ENCODE assay signal across 15 cellular contexts in genomic region chr15:101047301-101047781, GRCh38.
DNase-seq lines count a peak whose midpoint lies in the region; ATAC-seq and TF ChIP-seq lines count a peak whose summit lies in the region.
"Had no signal": no experiment of that assay in that cellular context is flagged by ENCODE, and none has a peak within 500 bp of the region (broad histone marks: within the 10 kb centered on the region; RNA-seq: fewer than 3 reads in every experiment).

No MANE protein-coding gene starts in this region.

- H4K20me1 ChIP-seq in GM23338 (replicated peaks; ENCODE audit: insufficient read depth) (no peaks in the 10 kb centered on the region), mammary epithelial cell (ENCODE audit: insufficient read depth, low read length) (no peaks in the 10 kb centered on the region)

- no peak overlapping the region for H3K9ac ChIP-seq in mammary epithelial cell (ENCODE audit: insufficient read depth, low read length)

- H3F3A ChIP-seq in GM23338 (replicated peaks; ENCODE audit: low read depth) = no peaks in the 10 kb centered on the region

- H3K4me3 ChIP-seq in GM23338 (no peak overlapping the region), iPS-18c (ENCODE audit: insufficient read depth, low read depth, low read length) (peak overlapping the region; percentile 31), ovary (no peak overlapping the region), prostate gland (no peak overlapping the region), mammary epithelial cell (replicated peaks in 1 of 3; ENCODE audit: insufficient read depth in 1 of 3, low read depth in 2 of 3, low read length in 3 of 3) (no peak overlapping the region)
- H3K4me3 ChIP-seq: psoas muscle had no signal

- POLR2A ChIA-PET in WTC11 (lab: Charles Lee) = no interaction called here

- dilution Hi-C loops in mammary epithelial cell (cut with HindIII; ENCODE audit: low sequenced_read_pairs) = no loop called here

- DNase-seq in GM23338 (ENCODE audit: low spot score) = peak; percentile 55
- DNase-seq in WTC11 (ENCODE audit: low spot score) = no peak
- DNase-seq in ovary = peak; percentile 9 to 57 (median 29)
- DNase-seq in germinal center (ENCODE audit: low spot score) = no peak
- DNase-seq in prostate gland (ENCODE audit: low spot score) = no peak
- no peak for DNase-seq in mammary epithelial cell
- DNase-seq in activated T-helper 1 cell treated with anti-CD3 and anti-CD28 coated beads, Interleukin-12 subunit alpha, Interleukin-12 subunit beta, Interleukin-2, Interleukin-4 antibody, amounts not matched to agents 30 ng/mL and 10 ng/mL and 1 ng/mL, durations not matched to agents 14 hours and 24 hours and 36 hours (ENCODE audit: low spot score) = no peak
- DNase-seq: activated CD4-positive, alpha-beta T cell treated with anti-CD3 and anti-CD28 coated beads, Interleukin-2, amount 50 U/mL, for 1 hour; DMS79 treated with DMSO at 0.1 percent for 48 hours; KG1; mesendoderm; NCI-H146; NCI-H524; psoas muscle had no signal

- peak overlapping the region; percentile 19; the same call in 1 of the 2 replicates for H3K27ac Mint-ChIP-seq in GM23338
- H3K27ac Mint-ChIP-seq in WTC11 = no peak overlapping the region
- no peak overlapping the region for H3K27ac Mint-ChIP-seq in activated T-helper 1 cell treated with anti-CD3 and anti-CD28 coated beads, Interleukin-12 subunit alpha, Interleukin-12 subunit beta, Interleukin-2, Interleukin-4 antibody, amounts not matched to agents 30 ng/mL and 10 ng/mL and 1 ng/mL, durations not matched to agents 14 hours and 24 hours and 36 hours

- H3K4me1 Mint-ChIP-seq in GM23338 (peaks cover 36% of the 10 kb centered on the region), WTC11 (peaks cover 49% of the 10 kb centered on the region)
- H3K4me1 Mint-ChIP-seq in activated T-helper 1 cell treated with anti-CD3 and anti-CD28 coated beads, Interleukin-12 subunit alpha, Interleukin-12 subunit beta, Interleukin-2, Interleukin-4 antibody, amounts not matched to agents 30 ng/mL and 10 ng/mL and 1 ng/mL, durations not matched to agents 14 hours and 24 hours and 36 hours (ENCODE audit: low read depth) = no peaks in the 10 kb centered on the region

- H3K4me1 ChIP-seq in GM23338 (ENCODE audit: insufficient read depth) (peaks cover 18% of the 10 kb centered on the region), ovary (ENCODE audit: insufficient read depth) (peaks cover 23% of the 10 kb centered on the region), prostate gland (replicated peaks) (no peaks in the 10 kb centered on the region), mammary epithelial cell (ENCODE audit: insufficient read depth, low read length) (no peaks in the 10 kb centered on the region)
- H3K4me1 ChIP-seq: psoas muscle had no signal

- H3K4me3 Mint-ChIP-seq in GM23338 (peak overlapping the region; percentile 50), WTC11 (peak overlapping the region; percentile 44)
- no peak overlapping the region for H3K4me3 Mint-ChIP-seq in activated T-helper 1 cell treated with anti-CD3 and anti-CD28 coated beads, Interleukin-12 subunit alpha, Interleukin-12 subunit beta, Interleukin-2, Interleukin-4 antibody, amounts not matched to agents 30 ng/mL and 10 ng/mL and 1 ng/mL, durations not matched to agents 14 hours and 24 hours and 36 hours

- H3K27ac ChIP-seq in GM23338 (ENCODE audit: low read depth) (no peak overlapping the region), ovary (no peak overlapping the region), prostate gland (no peak overlapping the region), mammary epithelial cell (ENCODE audit: insufficient read depth, low read depth, low read length) (no peak overlapping the region)
- H3K27ac ChIP-seq: psoas muscle had no signal

- H2AFZ ChIP-seq in GM23338 (no peak overlapping the region), mammary epithelial cell (ENCODE audit: low read depth, low read length) (no peak overlapping the region)

- in situ Hi-C loops in mammary epithelial cell (cut with MboI; ENCODE audit: low sequenced_read_pairs in 2 of 2) = no loop called here

- no peaks in the 10 kb centered on the region for H3K9me2 ChIP-seq in GM23338 (ENCODE audit: insufficient read depth)

- TF ChIP-seq CTCF in GM23338 (conservative IDR thresholded peaks at IDR 0.05; ENCODE audit: low read depth in 2 of 2) = no peak
- TF ChIP-seq CTCF in WTC11 (IDR thresholded peaks at IDR 0.05) = no peak
- TF ChIP-seq CTCF in ovary (IDR thresholded peaks at IDR 0.05) = no peak
- TF ChIP-seq CTCF in prostate gland (IDR thresholded peaks at IDR 0.05) = no peak
- TF ChIP-seq CTCF in mammary epithelial cell (conservative IDR thresholded peaks at IDR 0.05 in 1 of 2, IDR thresholded peaks at IDR 0.05 in 1 of 2; ENCODE audit: extremely low read depth in 1 of 2, insufficient read depth in 1 of 2, low read depth in 1 of 2, low read length in 2 of 2) = no peak

- H3K27me3 Mint-ChIP-seq in GM23338 (ENCODE audit: insufficient read depth, low read depth, poor library complexity) = peaks cover 28% of the 10 kb centered on the region
- H3K27me3 Mint-ChIP-seq in WTC11 (ENCODE audit: low read depth) = peaks cover 22% of the 10 kb centered on the region
- peaks cover 1% of the 10 kb centered on the region for H3K27me3 Mint-ChIP-seq in activated T-helper 1 cell treated with anti-CD3 and anti-CD28 coated beads, Interleukin-12 subunit alpha, Interleukin-12 subunit beta, Interleukin-2, Interleukin-4 antibody, amounts not matched to agents 30 ng/mL and 10 ng/mL and 1 ng/mL, durations not matched to agents 14 hours and 24 hours and 36 hours (ENCODE audit: insufficient read depth)

- H3K4me2 ChIP-seq in GM23338 = peak overlapping the region; percentile 8; the same call in 1 of the 2 replicates
- H3K4me2 ChIP-seq in mammary epithelial cell (ENCODE audit: insufficient read depth, low read depth, low read length) = no peak overlapping the region

- CTCF ChIA-PET in WTC11 (lab: Charles Lee) (interaction anchor here (0.8 to 2.3 kb wide), 7 partner anchors 13 to 211 kb away, joined by 3 to 12 read pairs (median 5); no protein-coding TSS in a partner anchor), mammary epithelial cell (lab: Charles Lee; ENCODE audit: low non-redundant PET) (no interaction called here)

- H3K9me3 ChIP-seq in iPS-18c (ENCODE audit: control insufficient read depth, insufficient read depth, low read length) (no peaks in the 10 kb centered on the region), ovary (no peaks in the 10 kb centered on the region), prostate gland (no peaks in the 10 kb centered on the region), mammary epithelial cell (replicated peaks; ENCODE audit: insufficient read depth, low read length) (no peaks in the 10 kb centered on the region)
- H3K9me3 ChIP-seq: psoas muscle had no signal

- WGBS in ovary, 3 donors = 68 to 82% (median 78%) methylated on average over 22 of the region's 22 CpGs
- 81% methylated on average over 22 of the region's 22 CpGs for WGBS in prostate gland
- WGBS in mammary epithelial cell (ENCODE audit: low coverage, missing lambda C conversion rate) = 91% methylated on average over 22 of the region's 22 CpGs

- intact Hi-C loops in ovary (cut with DNase I) (no loop called here), prostate gland (cut with DNase I) (no loop called here), mammary epithelial cell (cut with micrococcal nuclease) (no loop called here)
- intact Hi-C loops in activated T-helper 1 cell treated with anti-CD3 and anti-CD28 coated beads, Interleukin-12 subunit alpha, Interleukin-12 subunit beta, Interleukin-2, Interleukin-4 antibody, amounts not matched to agents 30 ng/mL and 10 ng/mL and 1 ng/mL, durations not matched to agents 14 hours and 24 hours and 36 hours (cut with micrococcal nuclease) = no loop called here

- BruUV-seq in mammary epithelial cell (replicated peaks; lab: Mats Ljungman, UMichigan) = no TSS peak

- no peaks in the 10 kb centered on the region for H3K36me3 ChIP-seq in GM23338 (ENCODE audit: insufficient read depth)
- H3K36me3 ChIP-seq in ovary = no peaks in the 10 kb centered on the region
- peaks cover 0 to 6% of the 10 kb centered on the region in 2 donors for H3K36me3 ChIP-seq in prostate gland
- H3K36me3 ChIP-seq in mammary epithelial cell (ENCODE audit: insufficient read depth, low read length) = no peaks in the 10 kb centered on the region

- TF ChIP-seq POLR2A in ovary (IDR thresholded peaks at IDR 0.05) (no peak), prostate gland (IDR thresholded peaks at IDR 0.05) (no peak)

- TF ChIP-seq EP300 in ovary (IDR thresholded peaks at IDR 0.05) = no peak

- H3K79me2 ChIP-seq in GM23338 (replicated peaks; ENCODE audit: insufficient read depth) (no peaks in the 10 kb centered on the region), mammary epithelial cell (ENCODE audit: insufficient read depth, low read length) (no peaks in the 10 kb centered on the region)

- peak; percentile 69 for ATAC-seq in GM23338
- ATAC-seq in WTC11 = peak; percentile 64
- ATAC-seq: psoas muscle had no signal

- H3K9me3 Mint-ChIP-seq in GM23338 = no peaks in the 10 kb centered on the region
- H3K9me3 Mint-ChIP-seq in WTC11 = no peaks in the 10 kb centered on the region
- no peaks in the 10 kb centered on the region for H3K9me3 Mint-ChIP-seq in activated T-helper 1 cell treated with anti-CD3 and anti-CD28 coated beads, Interleukin-12 subunit alpha, Interleukin-12 subunit beta, Interleukin-2, Interleukin-4 antibody, amounts not matched to agents 30 ng/mL and 10 ng/mL and 1 ng/mL, durations not matched to agents 14 hours and 24 hours and 36 hours

- H3K36me3 Mint-ChIP-seq in GM23338 (ENCODE audit: low read depth) = no peaks in the 10 kb centered on the region
- H3K36me3 Mint-ChIP-seq in WTC11 = 0 out of 2 replicates have a peak, but pooled peaks cover 2% of the 10 kb centered on the region
- no peaks in the 10 kb centered on the region for H3K36me3 Mint-ChIP-seq in activated T-helper 1 cell treated with anti-CD3 and anti-CD28 coated beads, Interleukin-12 subunit alpha, Interleukin-12 subunit beta, Interleukin-2, Interleukin-4 antibody, amounts not matched to agents 30 ng/mL and 10 ng/mL and 1 ng/mL, durations not matched to agents 14 hours and 24 hours and 36 hours (ENCODE audit: low read depth)

- H3K27me3 ChIP-seq in GM23338 (ENCODE audit: insufficient read depth) (no peaks in the 10 kb centered on the region), ovary (no peaks in the 10 kb centered on the region), prostate gland (replicated peaks; ENCODE audit: insufficient read depth) (no peaks in the 10 kb centered on the region), mammary epithelial cell (ENCODE audit: insufficient read depth, low read length) (no peaks in the 10 kb centered on the region)

TF ChIP-seq in GM23338, 12 proteins besides CTCF, POLR2A, EP300 and RAD21 (continues in another document):
- TF ChIP-seq NANOG (IDR thresholded peaks at IDR 0.05; ENCODE audit: borderline replicate concordance) = peak; percentile 38; the same call in 1 of the 2 replicates

TF ChIP-seq in WTC11, 78 proteins besides CTCF, POLR2A, EP300 and RAD21 (continues in another document):
- TF ChIP-seq ZNF263 (CRISPR knock-in tag; IDR thresholded peaks at IDR 0.05; ENCODE audit: low read depth) (0 out of 2 replicates have a peak, but pooled peaks have one; percentile 46), ZNF423 (CRISPR knock-in tag; IDR thresholded peaks at IDR 0.05) (peak; percentile 30; the same call in 1 of the 2 replicates)

Comparison
In these comparisons a context has a peak if more than half of its experiments do, and no peak if none do; other contexts are left out.
1. DNase-seq: peak in GM23338 (single experiment) and ovary (5 of 5); none in WTC11 (single experiment), germinal center (single experiment), prostate gland (single experiment), mammary epithelial cell (single experiment) and activated T-helper 1 cell treated with anti-CD3 and anti-CD28 coated beads, Interleukin-12 subunit alpha, Interleukin-12 subunit beta, Interleukin-2, Interleukin-4 antibody, amounts not matched to agents 30 ng/mL and 10 ng/mL and 1 ng/mL, durations not matched to agents 14 hours and 24 hours and 36 hours (single experiment).